ENCODE assay signal across 27 cellular contexts in genomic region chr1:70874826-70875225, GRCh38.
DNase-seq lines count a peak whose midpoint lies in the region; TF ChIP-seq lines count a peak whose summit lies in the region.
"Had no signal": no experiment of that assay in that cellular context is flagged by ENCODE, and none has a peak within 500 bp of the region (broad histone marks: within the 10 kb centered on the region; RNA-seq: fewer than 3 reads in every experiment).

No MANE protein-coding gene starts in this region.

- H3K27me3 ChIP-seq in suprapubic skin (no peaks in the 10 kb centered on the region), WERI-Rb-1 (ENCODE audit: insufficient read depth, low read depth, severe bottlenecking) (no peaks in the 10 kb centered on the region)
- H3K27me3 ChIP-seq: right lobe of liver, SJCRH30, uterus had no signal

- no peaks in the 10 kb centered on the region for H3K36me3 ChIP-seq in suprapubic skin
- no peaks in the 10 kb centered on the region for H3K36me3 ChIP-seq in WERI-Rb-1
- H3K36me3 ChIP-seq: HAP-1, right lobe of liver, SJCRH30, uterus had no signal

- peaks cover 14% of the 10 kb centered on the region for H3K4me1 ChIP-seq in suprapubic skin
- H3K4me1 ChIP-seq: HAP-1, right lobe of liver, SJCRH30, uterus had no signal

- TF ChIP-seq POLR2A in suprapubic skin (IDR thresholded peaks at IDR 0.05), result no peak

- H3K4me3 ChIP-seq in suprapubic skin (no peak overlapping the region), WERI-Rb-1 (ENCODE audit: low read depth, low read length) (no peak overlapping the region)
- H3K4me3 ChIP-seq: HAP-1, lung, right lobe of liver, SJCRH30, uterus had no signal

- TF ChIP-seq EP300 in suprapubic skin (IDR thresholded peaks at IDR 0.05), result no peak

- no peaks in the 10 kb centered on the region for H3K9me3 ChIP-seq in suprapubic skin
- no peaks in the 10 kb centered on the region for H3K9me3 ChIP-seq in WERI-Rb-1 (ENCODE audit: severe bottlenecking)
- H3K9me3 ChIP-seq: HAP-1, right lobe of liver, SJCRH30, uterus had no signal

- DNase-seq in GM04504 (ENCODE audit: low read depth), result peak; percentile 24
- DNase-seq in astrocyte of the hippocampus (ENCODE audit: low read depth, low spot score), result peak; percentile 0
- DNase-seq in foreskin melanocyte, result peak; percentile 46
- no peak for DNase-seq in suprapubic skin (ENCODE audit: low spot score in 2 of 2)
- no peak for DNase-seq in WERI-Rb-1
- DNase-seq in mucosa of gallbladder (ENCODE audit: low spot score), result no peak
- no peak for DNase-seq in NCI-H748 (lab: John Stamatoyannopoulos, UW; ENCODE audit: unreplicated experiment)
- DNase-seq in activated naive CD4-positive, alpha-beta T cell (lab: John Stamatoyannopoulos, UW), result no peak
- DNase-seq: activated CD4-positive, alpha-beta T cell treated with anti-CD3 and anti-CD28 coated beads, Interleukin-2, amount 50 U/mL, for 4 hours; activated CD4-positive, CD25-positive, alpha-beta regulatory T cell; activated naive CD4-positive, alpha-beta T cell treated with anti-CD3 and anti-CD28 coated beads, Interleukin-2, amount 10 ng/mL, durations not matched to agents 7 days and 5 days; activated T-cell treated with anti-CD3 and anti-CD28 coated beads, Interleukin-2, amount 50 U/mL, for 72 hours; amniotic stem cell; Calu3; dermis blood vessel endothelial cell; glutamatergic neuron; kidney; NCI-H2029; NCI-H526 treated with DMSO at 0.1 percent for 48 hours; posterior cingulate gyrus; right lobe of liver; SJCRH30; stimulated activated CD4-positive, alpha-beta T cell treated with anti-CD3 and anti-CD28 coated beads, Interleukin-4, amount 100 ng/mL, for 4 hours; stimulated activated naive B cell treated with anti-CD40 and anti-IgM and Interleukin-4, amounts not matched to agents 10 μg/mL and 1 μg/mL and 100 μg/mL, for 72 hours; uterus had no signal

- TF ChIP-seq CTCF in suprapubic skin (IDR thresholded peaks at IDR 0.05) (no peak), WERI-Rb-1 (IDR thresholded peaks at IDR 0.05; ENCODE audit: low read depth, low read length) (no peak)

- WGBS in suprapubic skin, result 35% methylated on average over 1 of the region's 1 CpG

- H3K27ac ChIP-seq in suprapubic skin (peak overlapping the region; percentile 53), WERI-Rb-1 (no peak overlapping the region)
- H3K27ac ChIP-seq: right lobe of liver, SJCRH30 had no signal

Comparison
In these comparisons a context has a peak if more than half of its experiments do, and no peak if none do; other contexts are left out.
1. DNase-seq: peak in GM04504 (single experiment), astrocyte of the hippocampus (single experiment) and foreskin melanocyte (single experiment); none in suprapubic skin (0 of 2), WERI-Rb-1 (single experiment), mucosa of gallbladder (single experiment), NCI-H748 (single experiment) and activated naive CD4-positive, alpha-beta T cell (0 of 4).